ENCODE assay signal across 18 cellular contexts in the genomic region with DNA sequence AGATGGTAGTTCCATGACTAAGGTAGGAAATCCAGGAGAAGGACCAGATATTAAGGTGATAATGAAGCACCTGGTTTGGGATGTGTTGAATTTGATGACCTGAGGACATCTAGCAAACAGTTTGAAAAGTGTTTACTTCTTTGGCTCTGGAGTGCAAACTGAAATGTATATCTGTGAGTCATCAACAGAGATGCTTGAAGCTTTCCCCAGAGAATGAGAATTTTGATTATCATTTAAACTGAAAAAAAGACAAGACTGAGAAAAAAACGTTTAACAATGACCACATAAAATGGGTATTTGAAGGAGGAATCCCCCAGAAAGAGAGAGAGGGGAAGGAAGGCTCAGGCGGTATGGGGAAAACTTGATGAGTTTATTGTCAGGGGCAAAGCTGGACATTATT. TPM values are rescaled to one million over a fixed set of nuclear protein-coding genes. Genes with fewer than 3 reads are reported as not detected.
A peak's percentile ranks its signal among the peaks of the same experiment; 100 is the strongest.
DNase-seq lines count a peak whose midpoint lies in the region; ATAC-seq, FAIRE-seq and TF ChIP-seq lines count a peak whose summit lies in the region.
"Had no signal": no experiment of that assay in that cellular context is flagged by ENCODE, and none has a peak within 500 bp of the region (broad histone marks: within the 10 kb centered on the region; RNA-seq: fewer than 3 reads in every experiment).

No MANE protein-coding gene starts in this region.

- no peaks in the 10 kb centered on the region for H3K9me1 ChIP-seq in keratinocyte (ENCODE audit: control insufficient read depth, extremely low read depth, insufficient read depth, low read length)

- ATAC-seq in PC-3 (peak; percentile 14; the same call in 1 of the 2 replicates), HG02798 (IDR thresholded peaks at IDR 0.05; ENCODE audit: poor library complexity, unreplicated experiment) (no peak)

- no peaks in the 10 kb centered on the region for H3K79me2 ChIP-seq in PC-3 (ENCODE audit: low read length)
- no peaks in the 10 kb centered on the region for H3K79me2 ChIP-seq in keratinocyte (ENCODE audit: control insufficient read depth, insufficient read depth, low read length)

- no peaks in the 10 kb centered on the region for H3K27me3 ChIP-seq in PC-3 (ENCODE audit: low read length)
- no peaks in the 10 kb centered on the region for H3K27me3 ChIP-seq in keratinocyte (ENCODE audit: control insufficient read depth, extremely low read depth, insufficient read depth, low read length)

- no peak for TF ChIP-seq POLR2A in erythroblast (IDR thresholded peaks at IDR 0.05; ENCODE audit: low read length)

- H3K9me2 ChIP-seq in PC-3 (replicated peaks; ENCODE audit: low read length): no peaks in the 10 kb centered on the region

- H2AFZ ChIP-seq in PC-3 (ENCODE audit: low read length) (no peak overlapping the region), keratinocyte (ENCODE audit: control insufficient read depth, low read length) (no peak overlapping the region)

- intact Hi-C loops in PC-3 (cut with micrococcal nuclease): no loop called here

- peak; percentile 64 for DNase-seq in ELR (ENCODE audit: low read depth)
- peak; percentile 57 for DNase-seq in PC-3
- DNase-seq in choroid plexus epithelial cell (ENCODE audit: low read depth): peak; percentile 37
- no peak for DNase-seq in keratinocyte (ENCODE audit: low read depth, low spot score)
- DNase-seq in GM13977 (ENCODE audit: low spot score): no peak
- DNase-seq in erythroblast (lab: John Stamatoyannopoulos, UW): no peak
- no peak for DNase-seq in activated effector memory CD4-positive, alpha-beta T cell treated with anti-CD3 and anti-CD28 coated beads, Interleukin-2, amount 50 U/mL, for 16 hours
- DNase-seq: Calu3; CD4-positive, CD25-positive, alpha-beta regulatory T cell; DMS79 treated with DMSO at 0.1 percent for 48 hours; GF-D8; H7; Kasumi-1; MV-4-11; NCI-H1436; NCI-H2081; NCI-H510A treated with DMSO at 0.1 percent for 48 hours had no signal

- dilution Hi-C loops in keratinocyte (cut with MboI; ENCODE audit: extremely low pct_ligation_motif_present, low sequenced_read_pairs): no loop called here

- H3K36me3 ChIP-seq in PC-3 (ENCODE audit: low read depth, low read length): no peaks in the 10 kb centered on the region
- no peaks in the 10 kb centered on the region for H3K36me3 ChIP-seq in keratinocyte (ENCODE audit: control insufficient read depth in 2 of 2, extremely low read depth in 1 of 2, insufficient read depth in 2 of 2, low read length in 2 of 2)

- peak overlapping the region; percentile 80 for H3K27ac ChIP-seq in PC-3 (ENCODE audit: low read length)
- H3K27ac ChIP-seq in keratinocyte (ENCODE audit: control insufficient read depth, insufficient read depth, low read length): peak overlapping the region; percentile 93

- peak; percentile 13 for FAIRE-seq in keratinocyte (lab: Jason Lieb, UNC)

- no peak overlapping the region for H3K4me3 ChIP-seq in PC-3 (ENCODE audit: low read length)
- H3K4me3 ChIP-seq in choroid plexus epithelial cell (ENCODE audit: low read depth, low read length): no peak overlapping the region
- no peak overlapping the region for H3K4me3 ChIP-seq in keratinocyte (ENCODE audit: control insufficient read depth in 2 of 3, extremely low read depth in 1 of 3, insufficient read depth in 2 of 3, low read depth in 1 of 3, low read length in 3 of 3)

- H3K4me2 ChIP-seq in PC-3 (ENCODE audit: low read length): peak overlapping the region; percentile 58
- peak overlapping the region; percentile 72 for H3K4me2 ChIP-seq in keratinocyte (ENCODE audit: control insufficient read depth, extremely low read depth, insufficient read depth, low read depth, low read length)

- in situ Hi-C loops in GM13977 (cut with MboI; ENCODE audit: low pct_unique_long_range_greater_than_20kb, low sequenced_read_pairs, unreplicated experiment): no loop called here

- CTCF ChIA-PET in PC-3 (lab: Charles Lee): no interaction called here

- no peak overlapping the region for H3K9ac ChIP-seq in PC-3 (ENCODE audit: low read length)
- H3K9ac ChIP-seq in keratinocyte (ENCODE audit: control insufficient read depth, extremely low read depth, insufficient read depth, low read length): peak overlapping the region; percentile 63

- H3F3A ChIP-seq in PC-3 (ENCODE audit: low read length, unreplicated experiment): peaks cover 18% of the 10 kb centered on the region

- H3K9me3 ChIP-seq in PC-3 (ENCODE audit: low read length) (0 out of 2 replicates have a peak, but pooled peaks cover 7% of the 10 kb centered on the region), keratinocyte (ENCODE audit: control insufficient read depth, low read depth, low read length) (no peaks in the 10 kb centered on the region)

- no TSS peak for BruUV-seq in PC-3 (replicated peaks; lab: Mats Ljungman, UMichigan)

- no peaks in the 10 kb centered on the region for H4K20me1 ChIP-seq in PC-3 (ENCODE audit: low read length)
- H4K20me1 ChIP-seq in keratinocyte (ENCODE audit: control insufficient read depth, extremely low read depth, insufficient read depth, low read length): no peaks in the 10 kb centered on the region

- POLR2A ChIA-PET in PC-3 (lab: Charles Lee; ENCODE audit: unreplicated experiment): no interaction called here

- TF ChIP-seq CTCF in PC-3 (conservative IDR thresholded peaks at IDR 0.05; ENCODE audit: low read depth, low read length): no peak
- TF ChIP-seq CTCF in choroid plexus epithelial cell (conservative IDR thresholded peaks at IDR 0.05; ENCODE audit: low read depth, low read length): no peak
- no peak for TF ChIP-seq CTCF in keratinocyte (optimal IDR thresholded peaks at IDR 0.05 in 1 of 3, IDR thresholded peaks at IDR 0.05 in 1 of 3, conservative IDR thresholded peaks at IDR 0.05 in 1 of 3; ENCODE audit: extremely low read depth in 1 of 3, insufficient read depth in 2 of 3, low read length in 3 of 3)
- no peak for TF ChIP-seq CTCF in GM13977 (IDR thresholded peaks at IDR 0.05; ENCODE audit: extremely low read depth, insufficient read depth, missing control alignments)

- H3K4me1 ChIP-seq in PC-3 (ENCODE audit: insufficient read depth, low read length) (peaks cover 33% of the 10 kb centered on the region), keratinocyte (ENCODE audit: control insufficient read depth, extremely low read depth, insufficient read depth, low read length) (peaks cover 46% of the 10 kb centered on the region)

RNA-seq across cellular contexts. Expression of a gene that starts 20.7 kb away (rescaled TPM):
- total RNA-seq in PC-3 (2014; rRNA removed): 55.8 and 71.9 TPM in 2 replicates
- 62.0 to 73.3 TPM (median 68.5 TPM) in 3 replicates for polyA plus RNA-seq in keratinocyte
- polyA plus RNA-seq in keratinocyte (2011; ENCODE audit: low read depth): 10.7 TPM
- 44.5 and 70.9 TPM in 2 replicates for polyA plus RNA-seq in keratinocyte (2011; cell fraction: cytosol; rRNA removed)
- 52.7 and 60.1 TPM in 2 replicates for polyA plus RNA-seq in keratinocyte (2011; cell fraction: nucleus; rRNA removed)
- polyA plus RNA-seq in keratinocyte (2012; ENCODE audit: low replicate concordance): 33.2 and 50.8 TPM in 2 replicates
- 122 to 165 TPM (median 142 TPM) in 3 replicates for polyA minus RNA-seq in keratinocyte
- polyA minus RNA-seq in keratinocyte (2011; cell fraction: cytosol; rRNA and poly(A)+ RNA removed): 90.7 TPM
- polyA minus RNA-seq in keratinocyte (2011; cell fraction: nucleus; rRNA and poly(A)+ RNA removed): 97.9 and 213 TPM in 2 replicates

Comparison
In these comparisons a context has a peak if more than half of its experiments do, and no peak if none do; other contexts are left out.
1. DNase-seq: peak in ELR (single experiment), PC-3 (single experiment) and choroid plexus epithelial cell (single experiment); none in keratinocyte (single experiment), GM13977 (single experiment), erythroblast (0 of 2) and activated effector memory CD4-positive, alpha-beta T cell treated with anti-CD3 and anti-CD28 coated beads, Interleukin-2, amount 50 U/mL, for 16 hours (single experiment).